ENCODE assay signal across 19 cellular contexts in genomic region chr9:91185193-91185886, GRCh38.
A peak's percentile ranks its signal among the peaks of the same experiment; 100 is the strongest.
DNase-seq lines count a peak whose midpoint lies in the region; FAIRE-seq and TF ChIP-seq lines count a peak whose summit lies in the region.
"Had no signal": no experiment of that assay in that cellular context is flagged by ENCODE, and none has a peak within 500 bp of the region (broad histone marks: within the 10 kb centered on the region; RNA-seq: fewer than 3 reads in every experiment).

No MANE protein-coding gene starts in this region.

- H3K27ac ChIP-seq in Peyer's patch (no peak overlapping the region), coronary artery (no peak overlapping the region), small intestine (ENCODE audit: low read depth in 1 of 2, low read length in 1 of 2) (no peak overlapping the region)

- 53 to 82% (median 56%) methylated on average over 10 of the region's 10 CpGs for WGBS in small intestine, 3 donors

- no peak overlapping the region for H3K27ac Mint-ChIP-seq in activated CD4-positive, alpha-beta T cell treated with anti-CD3 and anti-CD28 coated beads, Interleukin-2, amount 10 ng/mL, durations not matched to agents 24 days and 14 days
- no peak overlapping the region for H3K27ac Mint-ChIP-seq in activated CD4-positive, alpha-beta T cell treated with anti-CD3 and anti-CD28 coated beads, Interleukin-2, amount 10 ng/mL, durations not matched to agents 7 days and 5 days

- H3K27me3 ChIP-seq in Peyer's patch (no peaks in the 10 kb centered on the region), small intestine (ENCODE audit: control insufficient read depth in 2 of 2, insufficient read depth in 2 of 2, low read length in 2 of 2) (no peaks in the 10 kb centered on the region)

- H3K9me3 ChIP-seq in Peyer's patch (no peaks in the 10 kb centered on the region), small intestine (ENCODE audit: control insufficient read depth, low read depth) (no peaks in the 10 kb centered on the region)
- H3K9me3 ChIP-seq: Caco-2 had no signal

- FAIRE-seq in small intestine (lab: Jason Lieb, UNC) = no peak
- FAIRE-seq: G401.6, GM12892 had no signal

- TF ChIP-seq CTCF in Peyer's patch (IDR thresholded peaks at IDR 0.05) (no peak), coronary artery (IDR thresholded peaks at IDR 0.05) (no peak)

- no peak overlapping the region for H3K4me3 Mint-ChIP-seq in activated CD4-positive, alpha-beta T cell treated with anti-CD3 and anti-CD28 coated beads, Interleukin-2, amount 10 ng/mL, durations not matched to agents 24 days and 14 days
- H3K4me3 Mint-ChIP-seq in activated CD4-positive, alpha-beta T cell treated with anti-CD3 and anti-CD28 coated beads, Interleukin-2, amount 10 ng/mL, durations not matched to agents 7 days and 5 days = no peak overlapping the region

- peaks cover 0 to 5% (median 0%) of the 10 kb centered on the region in 4 donors for H3K4me1 ChIP-seq in Peyer's patch
- no peaks in the 10 kb centered on the region for H3K4me1 ChIP-seq in small intestine (ENCODE audit: control insufficient read depth in 2 of 2, insufficient read depth in 1 of 2, low read depth in 1 of 2, low read length in 1 of 2)
- H3K4me1 ChIP-seq: Caco-2 had no signal

- CTCF ChIA-PET in activated CD4-positive, alpha-beta T cell treated with anti-CD3 and anti-CD28 coated beads, Interleukin-2, amount 10 ng/mL, durations not matched to agents 7 days and 5 days (lab: Charles Lee) = interaction anchor here (0.8 to 1.9 kb wide), 3 partner anchors 15 to 30 kb away, joined by 3 to 7 read pairs (median 3); no protein-coding TSS in a partner anchor

- peaks cover 13% of the 10 kb centered on the region for H3K36me3 Mint-ChIP-seq in activated CD4-positive, alpha-beta T cell treated with anti-CD3 and anti-CD28 coated beads, Interleukin-2, amount 10 ng/mL, durations not matched to agents 24 days and 14 days (ENCODE audit: low read depth)
- peaks cover 16% of the 10 kb centered on the region for H3K36me3 Mint-ChIP-seq in activated CD4-positive, alpha-beta T cell treated with anti-CD3 and anti-CD28 coated beads, Interleukin-2, amount 10 ng/mL, durations not matched to agents 7 days and 5 days (ENCODE audit: low read depth)

- H3K4me3 ChIP-seq in Peyer's patch = no peak overlapping the region
- no peak overlapping the region for H3K4me3 ChIP-seq in coronary artery
- no peak overlapping the region for H3K4me3 ChIP-seq in small intestine (ENCODE audit: low read depth in 1 of 2, low read length in 2 of 2)

- H3K27me3 Mint-ChIP-seq in activated CD4-positive, alpha-beta T cell treated with anti-CD3 and anti-CD28 coated beads, Interleukin-2, amount 10 ng/mL, durations not matched to agents 24 days and 14 days = no peaks in the 10 kb centered on the region
- no peaks in the 10 kb centered on the region for H3K27me3 Mint-ChIP-seq in activated CD4-positive, alpha-beta T cell treated with anti-CD3 and anti-CD28 coated beads, Interleukin-2, amount 10 ng/mL, durations not matched to agents 7 days and 5 days

- intact Hi-C loops in activated CD4-positive, alpha-beta T cell treated with anti-CD3 and anti-CD28 coated beads, Interleukin-2, amount 10 ng/mL, durations not matched to agents 24 days and 14 days (cut with micrococcal nuclease) = no loop called here

- H3K9me3 Mint-ChIP-seq in activated CD4-positive, alpha-beta T cell treated with anti-CD3 and anti-CD28 coated beads, Interleukin-2, amount 10 ng/mL, durations not matched to agents 24 days and 14 days = peaks cover 10% of the 10 kb centered on the region
- H3K9me3 Mint-ChIP-seq in activated CD4-positive, alpha-beta T cell treated with anti-CD3 and anti-CD28 coated beads, Interleukin-2, amount 10 ng/mL, durations not matched to agents 7 days and 5 days = peaks cover 18% of the 10 kb centered on the region

- H3K36me3 ChIP-seq in Peyer's patch (no peaks in the 10 kb centered on the region), small intestine (ENCODE audit: control insufficient read depth in 2 of 2, insufficient read depth in 2 of 2, low read length in 2 of 2) (no peaks in the 10 kb centered on the region)

- peak; percentile 55 for DNase-seq in activated CD4-positive, alpha-beta T cell treated with anti-CD3 and anti-CD28 coated beads, Interleukin-2, amount 10 ng/mL, durations not matched to agents 24 days and 14 days
- no peak for DNase-seq in activated CD4-positive, alpha-beta T cell treated with anti-CD3 and anti-CD28 coated beads, Interleukin-2, amount 10 ng/mL, durations not matched to agents 7 days and 5 days
- DNase-seq in Peyer's patch (peak in 2 of 3 donors; percentile 41 to 62), coronary artery (ENCODE audit: low spot score) (peak; percentile 41), small intestine (peak; percentile 64), NCI-H146 (lab: John Stamatoyannopoulos, UW) (no peak), UCSD-AML1 (lab: John Stamatoyannopoulos, UW; ENCODE audit: unreplicated experiment) (no peak), LoVo (ENCODE audit: low spot score) (no peak)
- DNase-seq: Caco-2; DMS79 treated with DMSO at 0.1 percent for 48 hours; HCEC 1CT; NCI-H1048; NCI-H1694; NCI-H2107; NCI-H69; NK-92 treated with Interleukin-12 subunit alpha and Interleukin-12 subunit beta, amount 100 ng/mL, for 24 hours; OCI-M1 had no signal

- POLR2A ChIA-PET in activated CD4-positive, alpha-beta T cell treated with anti-CD3 and anti-CD28 coated beads, Interleukin-2, amount 10 ng/mL, durations not matched to agents 7 days and 5 days (lab: Charles Lee) = no interaction called here

- TF ChIP-seq POLR2A in Peyer's patch (IDR thresholded peaks at IDR 0.05) = no peak

- peaks cover 38% of the 10 kb centered on the region for H3K4me1 Mint-ChIP-seq in activated CD4-positive, alpha-beta T cell treated with anti-CD3 and anti-CD28 coated beads, Interleukin-2, amount 10 ng/mL, durations not matched to agents 24 days and 14 days
- H3K4me1 Mint-ChIP-seq in activated CD4-positive, alpha-beta T cell treated with anti-CD3 and anti-CD28 coated beads, Interleukin-2, amount 10 ng/mL, durations not matched to agents 7 days and 5 days = peaks cover 21% of the 10 kb centered on the region

Comparison
In these comparisons a context has a peak if more than half of its experiments do, and no peak if none do; other contexts are left out.
1. DNase-seq: peak in activated CD4-positive, alpha-beta T cell treated with anti-CD3 and anti-CD28 coated beads, Interleukin-2, amount 10 ng/mL, durations not matched to agents 24 days and 14 days (single experiment), Peyer's patch (2 of 3), coronary artery (single experiment) and small intestine (single experiment); none in activated CD4-positive, alpha-beta T cell treated with anti-CD3 and anti-CD28 coated beads, Interleukin-2, amount 10 ng/mL, durations not matched to agents 7 days and 5 days (single experiment), NCI-H146 (single experiment), UCSD-AML1 (single experiment) and LoVo (single experiment).